ENCODE assay signal across 8 cellular contexts in the genomic region with DNA sequence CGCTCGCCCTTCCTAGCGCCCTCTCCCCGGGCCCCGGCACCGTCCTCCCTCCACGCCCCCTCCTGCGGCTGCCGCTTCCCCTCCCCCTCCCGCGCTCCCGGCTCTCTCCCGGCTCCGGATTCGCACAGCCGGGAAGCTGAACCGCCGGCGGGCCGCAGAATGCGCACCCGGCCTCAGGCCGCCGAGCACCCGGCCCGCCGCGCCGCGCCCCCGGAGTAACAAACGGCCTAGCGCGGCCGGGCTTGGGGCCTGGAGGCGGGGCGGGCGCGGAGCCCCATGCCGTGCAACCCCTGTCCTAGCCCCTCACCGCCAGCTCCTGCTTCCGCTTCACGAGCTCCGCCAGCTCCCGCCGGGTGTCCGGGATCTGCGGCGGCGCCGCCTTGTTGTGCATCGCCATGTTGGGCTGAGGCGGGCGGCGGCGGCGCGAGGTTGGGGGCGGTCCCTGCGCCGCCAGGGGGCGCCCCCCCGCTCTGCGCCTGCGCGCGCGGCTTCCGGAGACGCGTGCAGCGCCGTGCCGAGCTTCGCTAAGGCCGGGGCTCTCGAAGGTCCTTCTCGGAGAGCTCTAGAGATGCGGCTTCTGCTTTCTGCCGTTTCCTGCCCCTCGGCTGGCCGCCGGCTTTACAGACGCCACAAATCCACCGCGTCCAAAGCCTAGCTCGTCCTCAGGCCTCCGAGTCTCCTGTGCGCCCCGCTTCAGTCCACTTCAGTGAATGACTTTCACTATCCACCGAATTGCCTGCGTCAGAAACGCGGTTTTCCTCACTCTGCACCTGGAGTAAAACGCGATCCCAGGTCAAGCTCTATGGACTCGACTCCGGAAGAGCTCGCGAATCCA. TPM values are rescaled to one million over a fixed set of nuclear protein-coding genes. Genes with fewer than 3 reads are reported as not detected.
DNase-seq lines count a peak whose midpoint lies in the region; ATAC-seq and TF ChIP-seq lines count a peak whose summit lies in the region.

A gene (minus strand): TSS at position 417 of the 835 bp plus-strand sequence. CDS start 20 bp downstream, at position 397.

- H3K9me3 ChIP-seq in A673 (ENCODE audit: low read depth, low read length, poor library complexity, severe bottlenecking) = no peaks in the 10 kb centered on the region

- peak; percentile 77 for ATAC-seq in GM18519 (IDR thresholded peaks at IDR 0.05; ENCODE audit: low FRiP score, unreplicated experiment)
- ATAC-seq in HG03045 (IDR thresholded peaks at IDR 0.05; ENCODE audit: unreplicated experiment) = peak; percentile 94
- peak; percentile 95 for ATAC-seq in activated B cell treated with CpG ODN at 0.5 μM for 24 hours (ENCODE audit: low read depth)

- peak within 1 kb of the TSS; percentile 96 for H3K4me3 Mint-ChIP-seq in activated B cell treated with CpG ODN at 0.5 μM for 24 hours

- DNase-seq in A673 (ENCODE audit: low spot score) (peak; percentile 88), NCI-H2171 (lab: John Stamatoyannopoulos, UW) (peak; percentile 75), activated B cell treated with CpG ODN at 0.5 μM for 24 hours (peak; percentile 93), cardiac fibroblast (ENCODE audit: low read depth in 2 of 2) (peak; percentile 80 to 86), iris pigment epithelial cell (ENCODE audit: low read depth) (peak; percentile 77)
- DNase-seq in stimulated activated CD4-positive, alpha-beta T cell treated with anti-CD3 and anti-CD28 coated beads, Interleukin-12 subunit alpha, Interleukin-12 subunit beta, amount 100 ng/mL, for 4 hours = peak; percentile 84

- no peaks in the 10 kb centered on the region for H3K4me1 ChIP-seq in A673 (ENCODE audit: insufficient read depth, low read length, poor library complexity, severe bottlenecking)

- no peaks in the 10 kb centered on the region for H3K27me3 ChIP-seq in A673 (replicated peaks; ENCODE audit: insufficient read depth, low read depth, low read length, poor library complexity)

- H3K36me3 ChIP-seq in A673 (ENCODE audit: insufficient read depth, low read length, poor library complexity, severe bottlenecking) = peaks cover 25% of the 10 kb centered on the region

- H3K27ac ChIP-seq in A673 (ENCODE audit: low read depth, low read length, poor library complexity, severe bottlenecking) = peak within 1 kb of the TSS; percentile 92

- no peaks in the 10 kb centered on the region for H3K27me3 Mint-ChIP-seq in activated B cell treated with CpG ODN at 0.5 μM for 24 hours

- POLR2A ChIA-PET in A673 (lab: Charles Lee; ENCODE audit: low non-redundant PET) = interaction anchor here (0.6 to 0.7 kb wide), 4 partner anchors 66 to 1290 kb away, joined by 3 to 15 read pairs (median 10); no protein-coding TSS in a partner anchor
- POLR2A ChIA-PET in activated B cell treated with CpG ODN at 0.5 μM for 24 hours (lab: Charles Lee) = interaction anchor here (0.6 to 2.2 kb wide), 15 partner anchors 8 to 1210 kb away, joined by 3 to 42 read pairs (median 6); a partner anchor contains a TSS

- H3K27ac Mint-ChIP-seq in activated B cell treated with CpG ODN at 0.5 μM for 24 hours = peak within 1 kb of the TSS; percentile 98

- CTCF ChIA-PET in A673 (lab: Charles Lee) = interaction anchor here (0.5 to 1.2 kb wide), 12 partner anchors 12 to 1512 kb away, joined by 3 to 19 read pairs (median 4); a partner anchor contains a TSS
- CTCF ChIA-PET in activated B cell treated with CpG ODN at 0.5 μM for 24 hours (lab: Charles Lee) = interaction anchor here (0.7 to 2.0 kb wide), 9 partner anchors 19 to 167 kb away, joined by 3 to 11 read pairs (median 5); a partner anchor contains a TSS

- intact Hi-C loops in A673 (cut with micrococcal nuclease; ENCODE audit: unreplicated experiment) = no loop called here
- intact Hi-C loops in activated B cell treated with CpG ODN at 0.5 μM for 24 hours (cut with micrococcal nuclease) = loop anchor here (1.0 kb wide), 4 partner anchors 40 to 178 kb away; a partner anchor contains a TSS

- H3K4me1 Mint-ChIP-seq in activated B cell treated with CpG ODN at 0.5 μM for 24 hours = peaks cover 39% of the 10 kb centered on the region

- no peaks in the 10 kb centered on the region for H3K9me3 Mint-ChIP-seq in activated B cell treated with CpG ODN at 0.5 μM for 24 hours

- no TSS peak for BruUV-seq in A673 (replicated peaks; lab: Mats Ljungman, UMichigan)

- peak; percentile 54 for TF ChIP-seq CTCF in A673 (conservative IDR thresholded peaks at IDR 0.05; ENCODE audit: low read depth, low read length)
- no peak for TF ChIP-seq CTCF in activated B cell treated with CpG ODN at 0.5 μM for 24 hours (IDR thresholded peaks at IDR 0.05)
- no peak for TF ChIP-seq CTCF in cardiac fibroblast (IDR thresholded peaks at IDR 0.05; ENCODE audit: low read depth, low read length)

- peaks cover 18% of the 10 kb centered on the region for H3K36me3 Mint-ChIP-seq in activated B cell treated with CpG ODN at 0.5 μM for 24 hours (ENCODE audit: low read depth)

- peak within 1 kb of the TSS; percentile 99 for H3K4me3 ChIP-seq in A673 (ENCODE audit: low read depth, low read length, poor library complexity, severe bottlenecking)
- peak within 1 kb of the TSS; percentile 67 to 82 for H3K4me3 ChIP-seq in cardiac fibroblast (replicated peaks in 1 of 2; ENCODE audit: low read depth in 2 of 2, low read length in 2 of 2)

RNA-seq across cellular contexts. Expression of the gene that starts here (rescaled TPM):
- total RNA-seq in A673 (2021) (73.8 and 75.7 TPM in 2 replicates), activated B cell treated with CpG ODN at 0.5 μM for 24 hours (59.9 and 66.5 TPM in 2 replicates)

Comparison
In these comparisons a context has a peak if more than half of its experiments do, and no peak if none do; other contexts are left out.
1. Peak in every context shown above with its lines: DNase-seq, ATAC-seq, H3K4me3 ChIP-seq and H3K27ac ChIP-seq.